ENCODE assay signal across 12 cellular contexts in the genomic region with DNA sequence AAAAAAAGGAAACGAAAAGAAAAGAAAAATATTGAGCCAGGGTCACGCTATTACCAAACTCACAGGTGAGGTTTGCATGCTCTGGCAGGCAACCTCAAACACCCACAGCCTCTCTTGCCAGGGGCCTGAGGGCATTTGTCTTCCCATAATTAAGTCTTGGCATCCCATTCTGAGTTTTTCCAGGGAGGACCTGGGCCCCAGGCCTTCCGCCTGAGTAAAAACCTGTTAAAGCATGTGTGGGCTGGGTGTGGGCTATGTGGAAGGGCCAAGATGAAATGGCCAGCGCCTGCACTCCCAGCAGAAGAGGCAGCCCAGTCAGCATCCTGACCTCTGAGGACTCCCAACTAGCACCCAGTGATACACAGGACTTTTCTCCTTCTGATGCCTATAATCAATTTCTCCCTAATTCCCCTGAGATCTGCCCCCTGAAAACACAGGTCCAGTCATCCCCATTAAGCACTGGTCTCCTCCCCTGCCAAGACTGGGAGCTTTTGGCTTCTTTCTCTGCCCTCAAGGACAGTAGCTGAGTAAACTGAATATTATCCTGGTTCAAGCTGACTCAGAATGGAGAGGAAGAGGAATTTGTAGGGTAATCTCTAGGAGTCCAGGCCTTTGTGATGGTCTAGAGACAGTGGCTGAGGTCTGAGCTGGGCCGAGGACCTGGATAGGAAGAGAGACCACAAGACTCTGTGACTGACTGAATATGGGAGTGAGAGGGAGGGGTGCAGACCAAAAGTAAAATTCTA. TPM values are rescaled to one million over a fixed set of nuclear protein-coding genes. Genes with fewer than 3 reads are reported as not detected.
DNase-seq lines count a peak whose midpoint lies in the region; ATAC-seq and TF ChIP-seq lines count a peak whose summit lies in the region.
"Had no signal": no experiment of that assay in that cellular context is flagged by ENCODE, and none has a peak within 500 bp of the region (broad histone marks: within the 10 kb centered on the region; RNA-seq: fewer than 3 reads in every experiment).

No MANE protein-coding gene starts in this region.

- no peak for TF ChIP-seq EP300 in suprapubic skin (IDR thresholded peaks at IDR 0.05)

- H3K36me3 ChIP-seq in RWPE2 (ENCODE audit: low read depth) (no peaks in the 10 kb centered on the region), suprapubic skin (no peaks in the 10 kb centered on the region)

- H3K9me3 ChIP-seq in RWPE2 (ENCODE audit: severe bottlenecking), result no peaks in the 10 kb centered on the region
- H3K9me3 ChIP-seq in suprapubic skin, result no peaks in the 10 kb centered on the region

- POLR2A ChIA-PET in activated CD8-positive, alpha-beta T cell treated with anti-CD3 and anti-CD28 coated beads, Interleukin-2, amount 10 ng/mL, durations not matched to agents 7 days and 5 days (lab: Charles Lee), result no interaction called here
- POLR2A ChIA-PET in activated CD8-positive, alpha-beta T cell treated with anti-CD3 and anti-CD28 coated beads for 36 hours (lab: Charles Lee), result no interaction called here

- H3K27me3 Mint-ChIP-seq in activated CD8-positive, alpha-beta T cell treated with anti-CD3 and anti-CD28 coated beads, Interleukin-2, amount 10 ng/mL, durations not matched to agents 7 days and 5 days (ENCODE audit: low read depth), result peaks cover 4% of the 10 kb centered on the region
- peaks cover 3% of the 10 kb centered on the region for H3K27me3 Mint-ChIP-seq in activated CD8-positive, alpha-beta T cell treated with anti-CD3 and anti-CD28 coated beads for 36 hours

- WGBS in suprapubic skin, result 53% methylated on average over 5 of the region's 5 CpGs

- no peak for TF ChIP-seq CTCF in activated CD8-positive, alpha-beta T cell treated with anti-CD3 and anti-CD28 coated beads for 36 hours (IDR thresholded peaks at IDR 0.05)
- TF ChIP-seq CTCF in RWPE2 (IDR thresholded peaks at IDR 0.05; ENCODE audit: poor library complexity, severe bottlenecking), result no peak
- TF ChIP-seq CTCF in foreskin keratinocyte (conservative IDR thresholded peaks at IDR 0.05), result no peak
- no peak for TF ChIP-seq CTCF in suprapubic skin (IDR thresholded peaks at IDR 0.05)

- DNase-seq in activated CD8-positive, alpha-beta T cell treated with anti-CD3 and anti-CD28 coated beads, Interleukin-2, amount 10 ng/mL, durations not matched to agents 7 days and 5 days, result no peak
- no peak for DNase-seq in activated CD8-positive, alpha-beta T cell treated with anti-CD3 and anti-CD28 coated beads for 36 hours
- DNase-seq in RWPE2 (ENCODE audit: low spot score) (peak; percentile 92), foreskin keratinocyte (peak; percentile 83 to 95), suprapubic skin (ENCODE audit: low spot score in 2 of 2) (no peak), T-helper 9 cell (no peak)
- DNase-seq: activated T-cell treated with anti-CD3 and anti-CD28 coated beads, Interleukin-2, amount 50 U/mL, for 72 hours; NCI-H1417 treated with DMSO at 0.1 percent for 48 hours; T1000 had no signal

- no peak for TF ChIP-seq POLR2A in suprapubic skin (IDR thresholded peaks at IDR 0.05)

- H3K4me1 ChIP-seq in RWPE2 (ENCODE audit: insufficient read depth, poor library complexity, severe bottlenecking), result peaks cover 36% of the 10 kb centered on the region
- peaks cover 30% of the 10 kb centered on the region for H3K4me1 ChIP-seq in foreskin keratinocyte
- peaks cover 28% of the 10 kb centered on the region for H3K4me1 ChIP-seq in suprapubic skin

- H3K4me3 Mint-ChIP-seq in activated CD8-positive, alpha-beta T cell treated with anti-CD3 and anti-CD28 coated beads, Interleukin-2, amount 10 ng/mL, durations not matched to agents 7 days and 5 days, result no peak overlapping the region
- no peak overlapping the region for H3K4me3 Mint-ChIP-seq in activated CD8-positive, alpha-beta T cell treated with anti-CD3 and anti-CD28 coated beads for 36 hours
- H3K4me3 Mint-ChIP-seq: activated T-cell treated with anti-CD3 and anti-CD28 coated beads, Interleukin-2, amount 50 U/mL, for 72 hours had no signal

- intact Hi-C loops in activated CD8-positive, alpha-beta T cell treated with anti-CD3 and anti-CD28 coated beads for 36 hours (cut with micrococcal nuclease), result no loop called here

- peaks cover 3% of the 10 kb centered on the region for H3K36me3 Mint-ChIP-seq in activated CD8-positive, alpha-beta T cell treated with anti-CD3 and anti-CD28 coated beads, Interleukin-2, amount 10 ng/mL, durations not matched to agents 7 days and 5 days (ENCODE audit: low read depth)
- no peaks in the 10 kb centered on the region for H3K36me3 Mint-ChIP-seq in activated CD8-positive, alpha-beta T cell treated with anti-CD3 and anti-CD28 coated beads for 36 hours (ENCODE audit: low read depth)

- no peaks in the 10 kb centered on the region for H3K9me3 Mint-ChIP-seq in activated CD8-positive, alpha-beta T cell treated with anti-CD3 and anti-CD28 coated beads, Interleukin-2, amount 10 ng/mL, durations not matched to agents 7 days and 5 days (ENCODE audit: insufficient read depth)
- peaks cover 1% of the 10 kb centered on the region for H3K9me3 Mint-ChIP-seq in activated CD8-positive, alpha-beta T cell treated with anti-CD3 and anti-CD28 coated beads for 36 hours

- CTCF ChIA-PET in activated CD8-positive, alpha-beta T cell treated with anti-CD3 and anti-CD28 coated beads, Interleukin-2, amount 10 ng/mL, durations not matched to agents 7 days and 5 days (lab: Charles Lee), result interaction anchor here (1.2 to 1.4 kb wide), 3 partner anchors 13 to 97 kb away, joined by 3 read pairs; no protein-coding TSS in a partner anchor
- CTCF ChIA-PET in activated CD8-positive, alpha-beta T cell treated with anti-CD3 and anti-CD28 coated beads for 36 hours (lab: Charles Lee), result interaction anchor here (0.8 to 1.7 kb wide), 5 partner anchors 17 to 103 kb away, joined by 3 to 6 read pairs (median 5); no protein-coding TSS in a partner anchor

- H3K27ac ChIP-seq in RWPE2 (ENCODE audit: poor library complexity, severe bottlenecking) (peak overlapping the region; percentile 98), foreskin keratinocyte (no peak overlapping the region), suprapubic skin (peak overlapping the region; percentile 54)
- H3K27ac ChIP-seq: HL-60 had no signal

- peak overlapping the region; percentile 65 for H3K27ac Mint-ChIP-seq in activated CD8-positive, alpha-beta T cell treated with anti-CD3 and anti-CD28 coated beads, Interleukin-2, amount 10 ng/mL, durations not matched to agents 7 days and 5 days
- no peak overlapping the region for H3K27ac Mint-ChIP-seq in activated CD8-positive, alpha-beta T cell treated with anti-CD3 and anti-CD28 coated beads for 36 hours
- H3K27ac Mint-ChIP-seq: activated T-cell treated with anti-CD3 and anti-CD28 coated beads, Interleukin-2, amount 50 U/mL, for 72 hours had no signal

- no peak for ATAC-seq in activated CD8-positive, alpha-beta T cell treated with anti-CD3 and anti-CD28 coated beads, Interleukin-2, amount 10 ng/mL, durations not matched to agents 7 days and 5 days
- no peak for ATAC-seq in activated CD8-positive, alpha-beta T cell treated with anti-CD3 and anti-CD28 coated beads for 36 hours
- ATAC-seq in RWPE2 (ENCODE audit: low read depth), result peak; percentile 75
- peak; percentile 54 for ATAC-seq in foreskin keratinocyte
- no peak for ATAC-seq in HG02610 (IDR thresholded peaks at IDR 0.05; ENCODE audit: unreplicated experiment)
- ATAC-seq in GM21786 (IDR thresholded peaks at IDR 0.05; ENCODE audit: unreplicated experiment), result no peak
- ATAC-seq: activated T-cell treated with anti-CD3 and anti-CD28 coated beads, Interleukin-2, amount 50 U/mL, for 72 hours had no signal

- H3K4me1 Mint-ChIP-seq in activated CD8-positive, alpha-beta T cell treated with anti-CD3 and anti-CD28 coated beads, Interleukin-2, amount 10 ng/mL, durations not matched to agents 7 days and 5 days (ENCODE audit: low read depth), result peaks cover 28% of the 10 kb centered on the region
- peaks cover 10% of the 10 kb centered on the region for H3K4me1 Mint-ChIP-seq in activated CD8-positive, alpha-beta T cell treated with anti-CD3 and anti-CD28 coated beads for 36 hours (ENCODE audit: low read depth)

- no peak overlapping the region for H3K4me3 ChIP-seq in RWPE2 (ENCODE audit: severe bottlenecking)
- H3K4me3 ChIP-seq in suprapubic skin, result no peak overlapping the region

- H3K27me3 ChIP-seq in RWPE2 (ENCODE audit: insufficient read depth, poor library complexity, severe bottlenecking) (no peaks in the 10 kb centered on the region), foreskin keratinocyte (no peaks in the 10 kb centered on the region), suprapubic skin (no peaks in the 10 kb centered on the region)

RNA-seq across cellular contexts. Expression of a gene that starts 35.6 kb away (rescaled TPM):
- total RNA-seq in activated CD8-positive, alpha-beta T cell treated with anti-CD3 and anti-CD28 coated beads, Interleukin-2, amount 10 ng/mL, durations not matched to agents 7 days and 5 days, result 10 to 100 TPM in 1 of 2 experiments, 1 to 10 TPM in 1; 9.4 to 13.8 TPM
- 10 to 100 TPM; 10.0 to 10.2 TPM for total RNA-seq in activated CD8-positive, alpha-beta T cell treated with anti-CD3 and anti-CD28 coated beads for 36 hours
- 23.1 and 30.8 TPM in 2 replicates for total RNA-seq in foreskin keratinocyte
- polyA plus RNA-seq in foreskin keratinocyte, result 9.8 and 14.7 TPM in 2 replicates
- 10 to 100 TPM in 1 of 4 donors, 1 to 10 TPM in 3; 8.9 to 10.1 (median 9.5) TPM for total RNA-seq in suprapubic skin

RNA-seq across cellular contexts. Expression of a gene that starts 42.0 kb away (rescaled TPM):
- 1 to 10 TPM; 2.5 TPM for total RNA-seq in activated CD8-positive, alpha-beta T cell treated with anti-CD3 and anti-CD28 coated beads, Interleukin-2, amount 10 ng/mL, durations not matched to agents 7 days and 5 days
- 1 to 10 TPM; 6.5 to 8.4 TPM for total RNA-seq in activated CD8-positive, alpha-beta T cell treated with anti-CD3 and anti-CD28 coated beads for 36 hours
- total RNA-seq in foreskin keratinocyte (41.4 and 43.3 TPM in 2 replicates), suprapubic skin (100 to 1,000 TPM in 3 of 4 donors, 10 to 100 TPM in 1; 85.5 to 155 (median 128) TPM)
- 39.5 and 40.8 TPM in 2 replicates for polyA plus RNA-seq in foreskin keratinocyte

Comparison
In these comparisons a context has a peak if more than half of its experiments do, and no peak if none do; other contexts are left out.
1. ATAC-seq: peak in RWPE2 (single experiment) and foreskin keratinocyte (single experiment); none in activated CD8-positive, alpha-beta T cell treated with anti-CD3 and anti-CD28 coated beads, Interleukin-2, amount 10 ng/mL, durations not matched to agents 7 days and 5 days (single experiment), activated CD8-positive, alpha-beta T cell treated with anti-CD3 and anti-CD28 coated beads for 36 hours (single experiment), HG02610 (single experiment) and GM21786 (single experiment).
2. DNase-seq: peak in RWPE2 (single experiment) and foreskin keratinocyte (2 of 2); none in activated CD8-positive, alpha-beta T cell treated with anti-CD3 and anti-CD28 coated beads, Interleukin-2, amount 10 ng/mL, durations not matched to agents 7 days and 5 days (single experiment), activated CD8-positive, alpha-beta T cell treated with anti-CD3 and anti-CD28 coated beads for 36 hours (single experiment), suprapubic skin (0 of 2) and T-helper 9 cell (single experiment).